In genomic region chr2:181483876-181484275, GRCh38 we compare ENCODE assay signal across 16 cellular contexts. TPM values are rescaled to one million over a fixed set of nuclear protein-coding genes. Genes with fewer than 3 reads are reported as not detected.
DNase-seq lines count a peak whose midpoint lies in the region; ATAC-seq lines count a peak whose summit lies in the region.
"Had no signal": no experiment of that assay in that cellular context is flagged by ENCODE, and none has a peak within 500 bp of the region (broad histone marks: within the 10 kb centered on the region; RNA-seq: fewer than 3 reads in every experiment).

No MANE protein-coding gene starts in this region.

- H3K27ac Mint-ChIP-seq in activated T-cell treated with anti-CD3 and anti-CD28 coated beads, Interleukin-2, amount 50 U/mL, for 72 hours, result peak overlapping the region; percentile 86
- peak overlapping the region; percentile 19 to 43 for H3K27ac Mint-ChIP-seq in T-cell

- DNase-seq in activated T-cell treated with anti-CD3 and anti-CD28 coated beads, Interleukin-2, amount 50 U/mL, for 72 hours, result no peak
- DNase-seq in activated T-cell treated with anti-CD3 and anti-CD28 coated beads, Interleukin-2, amount 50 U/mL, for 4 hours, result no peak
- peak; percentile 58 for DNase-seq in NCI-H1436 (lab: John Stamatoyannopoulos, UW)
- no peak for DNase-seq in T-cell
- DNase-seq in renal cortical epithelial cell (ENCODE audit: low read depth), result peak; percentile 15
- no peak for DNase-seq in Kasumi-1 (lab: John Stamatoyannopoulos, UW)
- DNase-seq in stimulated activated CD4-positive, alpha-beta T cell treated with anti-CD3 and anti-CD28 coated beads, Interleukin-12 subunit alpha, Interleukin-12 subunit beta, amount 100 ng/mL, for 4 hours, result no peak
- DNase-seq: amniotic stem cell; COR-L47; dermis blood vessel endothelial cell; PC-9; SJCRH30; stimulated activated CD4-positive, alpha-beta T cell treated with anti-CD3 and anti-CD28 coated beads, Interleukin-4, amount 100 ng/mL, for 1 hour; stomach; upper lobe of left lung had no signal

- H3K36me3 Mint-ChIP-seq in activated T-cell treated with anti-CD3 and anti-CD28 coated beads, Interleukin-2, amount 50 U/mL, for 72 hours (ENCODE audit: insufficient read depth in 2 of 2), result peaks cover 8 to 28% of the 10 kb centered on the region in 2 donors
- H3K36me3 Mint-ChIP-seq in activated T-cell treated with anti-CD3 and anti-CD28 coated beads, Interleukin-2, amount 50 U/mL, for 4 hours (ENCODE audit: insufficient read depth), result peaks cover 54% of the 10 kb centered on the region
- peaks cover 63% of the 10 kb centered on the region for H3K36me3 Mint-ChIP-seq in T-cell

- POLR2A ChIA-PET in T-cell (lab: Charles Lee), result no interaction called here

- CTCF ChIA-PET in T-cell (lab: Charles Lee), result interaction anchor here in 1 of 2 donors (1.0 kb wide), 1 partner anchor 401 kb away, joined by 3 read pairs; no protein-coding TSS in a partner anchor

- ATAC-seq in activated T-cell treated with anti-CD3 and anti-CD28 coated beads, Interleukin-2, amount 50 U/mL, for 72 hours (replicated peaks in 1 of 2), result no peak
- ATAC-seq in activated T-cell treated with anti-CD3 and anti-CD28 coated beads, Interleukin-2, amount 50 U/mL, for 4 hours, result no peak
- ATAC-seq in T-cell (replicated peaks in 1 of 4) (no peak), GM21390 (IDR thresholded peaks at IDR 0.05; ENCODE audit: unreplicated experiment) (no peak)

- H3K27me3 Mint-ChIP-seq in activated T-cell treated with anti-CD3 and anti-CD28 coated beads, Interleukin-2, amount 50 U/mL, for 72 hours (ENCODE audit: low read depth), result no peaks in the 10 kb centered on the region
- H3K27me3 Mint-ChIP-seq in activated T-cell treated with anti-CD3 and anti-CD28 coated beads, Interleukin-2, amount 50 U/mL, for 4 hours (ENCODE audit: low read depth), result no peaks in the 10 kb centered on the region
- no peaks in the 10 kb centered on the region for H3K27me3 Mint-ChIP-seq in T-cell

- H3K9me3 Mint-ChIP-seq in activated T-cell treated with anti-CD3 and anti-CD28 coated beads, Interleukin-2, amount 50 U/mL, for 72 hours, result no peaks in the 10 kb centered on the region
- H3K9me3 Mint-ChIP-seq in activated T-cell treated with anti-CD3 and anti-CD28 coated beads, Interleukin-2, amount 50 U/mL, for 4 hours, result no peaks in the 10 kb centered on the region
- no peaks in the 10 kb centered on the region for H3K9me3 Mint-ChIP-seq in T-cell

- no peak overlapping the region for H3K4me3 Mint-ChIP-seq in activated T-cell treated with anti-CD3 and anti-CD28 coated beads, Interleukin-2, amount 50 U/mL, for 72 hours
- H3K4me3 Mint-ChIP-seq in activated T-cell treated with anti-CD3 and anti-CD28 coated beads, Interleukin-2, amount 50 U/mL, for 4 hours, result no peak overlapping the region
- H3K4me3 Mint-ChIP-seq in T-cell, result no peak overlapping the region

- peaks cover 5% of the 10 kb centered on the region for H3K4me1 Mint-ChIP-seq in activated T-cell treated with anti-CD3 and anti-CD28 coated beads, Interleukin-2, amount 50 U/mL, for 72 hours (ENCODE audit: low read depth)
- H3K4me1 Mint-ChIP-seq in activated T-cell treated with anti-CD3 and anti-CD28 coated beads, Interleukin-2, amount 50 U/mL, for 4 hours (ENCODE audit: low read depth), result peaks cover 3% of the 10 kb centered on the region
- peaks cover 18 to 30% (median 28%) of the 10 kb centered on the region in 3 donors for H3K4me1 Mint-ChIP-seq in T-cell

RNA-seq across cellular contexts. Expression of gene ITGA4, which starts 26.7 kb away (rescaled TPM):
- 10 to 100 TPM; 47.3 to 47.5 TPM for total RNA-seq in activated T-cell treated with anti-CD3 and anti-CD28 coated beads, Interleukin-2, amount 50 U/mL, for 72 hours
- 10 to 100 TPM; 33.6 to 58.0 (median 45.4) TPM for total RNA-seq in activated T-cell treated with anti-CD3 and anti-CD28 coated beads, Interleukin-2, amount 50 U/mL, for 4 hours
- total RNA-seq in T-cell (100 to 1,000 TPM; 150 to 318 (median 255) TPM), renal cortical epithelial cell (7.7 and 7.8 TPM in 2 replicates)

Comparison
In these comparisons a context has a peak if more than half of its experiments do, and no peak if none do; other contexts are left out.
1. DNase-seq: peak in NCI-H1436 (single experiment) and renal cortical epithelial cell (single experiment); none in activated T-cell treated with anti-CD3 and anti-CD28 coated beads, Interleukin-2, amount 50 U/mL, for 72 hours (0 of 2), activated T-cell treated with anti-CD3 and anti-CD28 coated beads, Interleukin-2, amount 50 U/mL, for 4 hours (single experiment), T-cell (0 of 34), Kasumi-1 (0 of 2) and stimulated activated CD4-positive, alpha-beta T cell treated with anti-CD3 and anti-CD28 coated beads, Interleukin-12 subunit alpha, Interleukin-12 subunit beta, amount 100 ng/mL, for 4 hours (single experiment).